ENCODE assay signal across 22 cellular contexts in the genomic region with DNA sequence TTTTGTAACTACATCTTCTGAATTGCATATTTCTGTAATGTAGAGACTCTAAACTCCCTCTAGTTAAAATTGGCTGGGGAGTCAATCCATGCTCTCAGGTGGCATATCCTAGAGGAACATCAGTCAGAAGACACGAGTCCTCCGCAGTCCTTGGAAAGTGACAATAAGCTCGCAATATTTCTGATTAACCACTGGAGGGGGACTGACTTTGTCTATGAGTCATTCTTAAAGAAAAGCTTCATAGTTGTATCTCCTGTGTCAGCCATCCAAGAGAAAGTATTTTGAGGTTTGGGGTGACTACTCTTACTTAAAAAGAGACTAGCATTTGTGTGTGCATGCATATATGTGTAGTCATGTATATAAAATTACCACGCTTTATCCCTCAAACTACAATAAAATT.
A peak's percentile ranks its signal among the peaks of the same experiment; 100 is the strongest.
DNase-seq lines count a peak whose midpoint lies in the region; ATAC-seq, FAIRE-seq and TF ChIP-seq lines count a peak whose summit lies in the region.
"Had no signal": no experiment of that assay in that cellular context is flagged by ENCODE, and none has a peak within 500 bp of the region (broad histone marks: within the 10 kb centered on the region; RNA-seq: fewer than 3 reads in every experiment).

No MANE protein-coding gene starts in this region.

- H3K27ac Mint-ChIP-seq in astrocyte (ENCODE audit: unreplicated experiment), result no peak overlapping the region
- no peak overlapping the region for H3K27ac Mint-ChIP-seq in activated T-helper 17 cell treated with anti-CD3 and anti-CD28 coated beads, Interleukin-2, amount 50 U/mL, for 72 hours
- H3K27ac Mint-ChIP-seq: activated naive CD4-positive, alpha-beta T cell treated with anti-CD3 and anti-CD28 coated beads, Interleukin-2, amount 50 U/mL, for 24 hours; B cell; naive thymus-derived CD8-positive, alpha-beta T cell; progenitor cell of endocrine pancreas; T-helper 2 cell treated with Interferon-gamma antibody and Interleukin-4, amounts not matched to agents 5 μg/mL and 100 μg/mL, for 36 hours had no signal

- H3K4me2 ChIP-seq in astrocyte (ENCODE audit: low read length), result no peak overlapping the region

- H3K36me3 Mint-ChIP-seq in astrocyte (ENCODE audit: low read depth, unreplicated experiment), result no peaks in the 10 kb centered on the region
- H3K36me3 Mint-ChIP-seq in activated T-helper 17 cell treated with anti-CD3 and anti-CD28 coated beads, Interleukin-2, amount 50 U/mL, for 72 hours (ENCODE audit: low read depth), result no peaks in the 10 kb centered on the region
- H3K36me3 Mint-ChIP-seq: activated naive CD4-positive, alpha-beta T cell treated with anti-CD3 and anti-CD28 coated beads, Interleukin-2, amount 50 U/mL, for 24 hours; naive thymus-derived CD8-positive, alpha-beta T cell had no signal

- FAIRE-seq in HTR-8/SVneo (lab: Jason Lieb, UNC) (no peak), astrocyte (lab: Jason Lieb, UNC) (no peak)
- FAIRE-seq: G401.6 had no signal

- H3K9ac ChIP-seq in astrocyte (ENCODE audit: low read length), result no peak overlapping the region

- H3K9me3 ChIP-seq in astrocyte (ENCODE audit: insufficient read depth, low read depth, low read length), result no peaks in the 10 kb centered on the region
- H3K9me3 ChIP-seq: Caco-2 had no signal

- ATAC-seq in HG03432 (IDR thresholded peaks at IDR 0.05; ENCODE audit: unreplicated experiment), result no peak
- no peak for ATAC-seq in HG03108 (IDR thresholded peaks at IDR 0.05; ENCODE audit: unreplicated experiment)
- ATAC-seq in activated T-helper 17 cell treated with anti-CD3 and anti-CD28 coated beads, Interleukin-2, amount 50 U/mL, for 72 hours (replicated peaks), result no peak
- ATAC-seq in HG02623 (IDR thresholded peaks at IDR 0.05; ENCODE audit: unreplicated experiment), result no peak
- ATAC-seq: naive thymus-derived CD8-positive, alpha-beta T cell had no signal

- H3K4me1 ChIP-seq in astrocyte (ENCODE audit: insufficient read depth, low read length), result no peaks in the 10 kb centered on the region
- H3K4me1 ChIP-seq: Caco-2 had no signal

- no peaks in the 10 kb centered on the region for H3K36me3 ChIP-seq in astrocyte (ENCODE audit: insufficient read depth, low read length)

- no peaks in the 10 kb centered on the region for H3K9me3 Mint-ChIP-seq in astrocyte (ENCODE audit: unreplicated experiment)
- no peaks in the 10 kb centered on the region for H3K9me3 Mint-ChIP-seq in activated T-helper 17 cell treated with anti-CD3 and anti-CD28 coated beads, Interleukin-2, amount 50 U/mL, for 72 hours
- H3K9me3 Mint-ChIP-seq: activated naive CD4-positive, alpha-beta T cell treated with anti-CD3 and anti-CD28 coated beads, Interleukin-2, amount 50 U/mL, for 24 hours; naive thymus-derived CD8-positive, alpha-beta T cell; T-helper 2 cell treated with Interferon-gamma antibody and Interleukin-4, amounts not matched to agents 5 μg/mL and 100 μg/mL, for 36 hours had no signal

- H3K4me3 ChIP-seq in astrocyte (ENCODE audit: insufficient read depth, low read depth, low read length), result no peak overlapping the region

- H3K4me3 Mint-ChIP-seq in astrocyte (ENCODE audit: unreplicated experiment), result no peak overlapping the region
- no peak overlapping the region for H3K4me3 Mint-ChIP-seq in activated T-helper 17 cell treated with anti-CD3 and anti-CD28 coated beads, Interleukin-2, amount 50 U/mL, for 72 hours
- H3K4me3 Mint-ChIP-seq: activated naive CD4-positive, alpha-beta T cell treated with anti-CD3 and anti-CD28 coated beads, Interleukin-2, amount 50 U/mL, for 24 hours; B cell; naive thymus-derived CD8-positive, alpha-beta T cell; T-helper 2 cell treated with Interferon-gamma antibody and Interleukin-4, amounts not matched to agents 5 μg/mL and 100 μg/mL, for 36 hours had no signal

- H3K79me2 ChIP-seq in astrocyte (ENCODE audit: insufficient read depth, low read length), result no peaks in the 10 kb centered on the region

- H3K4me1 Mint-ChIP-seq in astrocyte (ENCODE audit: low read depth, unreplicated experiment), result peaks cover 11% of the 10 kb centered on the region
- no peaks in the 10 kb centered on the region for H3K4me1 Mint-ChIP-seq in activated T-helper 17 cell treated with anti-CD3 and anti-CD28 coated beads, Interleukin-2, amount 50 U/mL, for 72 hours
- H3K4me1 Mint-ChIP-seq: activated naive CD4-positive, alpha-beta T cell treated with anti-CD3 and anti-CD28 coated beads, Interleukin-2, amount 50 U/mL, for 24 hours; naive thymus-derived CD8-positive, alpha-beta T cell had no signal

- H4K20me1 ChIP-seq in astrocyte (ENCODE audit: insufficient read depth, low read length), result no peaks in the 10 kb centered on the region

- peak; percentile 37 for DNase-seq in ELR (ENCODE audit: low read depth)
- peak; percentile 7 for DNase-seq in HTR-8/SVneo (ENCODE audit: insufficient read length, low spot score)
- peak; percentile 12 for DNase-seq in astrocyte (ENCODE audit: low read depth)
- peak; percentile 3 for DNase-seq in kidney tubule cell (ENCODE audit: low spot score)
- DNase-seq: activated CD4-positive, alpha-beta T cell treated with anti-CD3 and anti-CD28 coated beads for 48 hours; activated T-cell treated with anti-CD3 and anti-CD28 coated beads for 4 hours; Caco-2; dermis blood vessel endothelial cell; erythroblast; naive thymus-derived CD8-positive, alpha-beta T cell; NCI-H146; NCI-H345; SIG-M5 had no signal

- H3K27ac ChIP-seq in astrocyte (ENCODE audit: low read depth, low read length), result no peak overlapping the region

- H2AFZ ChIP-seq in astrocyte (ENCODE audit: low read depth, low read length), result no peak overlapping the region

- TF ChIP-seq CTCF in astrocyte (IDR thresholded peaks at IDR 0.05; ENCODE audit: insufficient read depth, low read depth, low read length), result peak; percentile 24

- no peaks in the 10 kb centered on the region for H3K27me3 Mint-ChIP-seq in astrocyte (ENCODE audit: low read depth, unreplicated experiment)
- peaks cover 32% of the 10 kb centered on the region for H3K27me3 Mint-ChIP-seq in activated T-helper 17 cell treated with anti-CD3 and anti-CD28 coated beads, Interleukin-2, amount 50 U/mL, for 72 hours

- no peaks in the 10 kb centered on the region for H3K27me3 ChIP-seq in astrocyte (ENCODE audit: insufficient read depth, low read length)
